18 cellular contexts compared by ENCODE assay signal in the genomic region with DNA sequence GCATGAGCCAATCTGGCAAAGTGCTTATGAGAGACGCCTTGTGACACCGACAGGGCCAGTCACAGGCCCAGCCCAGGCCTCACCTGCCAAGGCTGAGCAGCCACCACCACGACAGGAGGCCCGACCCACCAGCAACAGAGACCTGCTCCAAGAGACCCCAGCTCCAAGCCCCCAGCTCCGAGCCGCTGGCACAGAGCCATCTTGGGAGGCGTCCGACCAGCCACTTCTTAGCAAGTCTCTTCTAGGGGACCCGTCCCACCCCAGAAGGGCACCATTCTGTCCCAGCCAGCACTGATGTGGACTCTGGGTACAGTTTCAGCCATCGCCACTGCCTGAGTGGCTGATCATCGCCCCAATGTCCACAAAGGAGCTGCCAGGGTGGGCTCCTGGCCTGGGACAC.
"Had no signal": no experiment of that assay in that cellular context is flagged by ENCODE, and none has a peak within 500 bp of the region (broad histone marks: within the 10 kb centered on the region; RNA-seq: fewer than 3 reads in every experiment).

No MANE protein-coding gene starts in this region.

- H3K27me3 ChIP-seq: gastrocnemius medialis had no signal

- ATAC-seq: gastrocnemius medialis, heart right ventricle, left cardiac atrium, left lung, left ventricle myocardium superior had no signal

- H3K9me3 ChIP-seq: esophagus squamous epithelium, gastrocnemius medialis, heart right ventricle, left lung, lower lobe of right lung had no signal

- H3K4me3 ChIP-seq: coronary artery, dorsolateral prefrontal cortex, esophagus squamous epithelium, gastrocnemius medialis, heart right ventricle, left lung, lower lobe of right lung had no signal

- H3K4me1 ChIP-seq: esophagus squamous epithelium, gastrocnemius medialis, heart right ventricle, left lung, lower lobe of right lung had no signal

- DNase-seq: dermis blood vessel endothelial cell; dorsolateral prefrontal cortex; effector CD4-positive, alpha-beta T cell; effector memory CD4-positive, alpha-beta T cell; esophagus squamous epithelium; foreskin fibroblast; foreskin melanocyte; gastrocnemius medialis; glutamatergic neuron; heart right ventricle; hippocampal formation; left cardiac atrium; left lung; left ventricle myocardium superior; lower lobe of right lung; mesenchymal stem cell; midbrain had no signal

- H3K36me3 ChIP-seq: esophagus squamous epithelium, gastrocnemius medialis, heart right ventricle, left lung, lower lobe of right lung had no signal

- H3K27ac ChIP-seq: coronary artery, dorsolateral prefrontal cortex, esophagus squamous epithelium, gastrocnemius medialis, heart right ventricle, left lung, lower lobe of right lung had no signal
